20 cellular contexts compared by ENCODE assay signal in genomic region chr6:72219536-72219935, GRCh38.
"Had no signal": no experiment of that assay in that cellular context is flagged by ENCODE, and none has a peak within 500 bp of the region (broad histone marks: within the 10 kb centered on the region; RNA-seq: fewer than 3 reads in every experiment).

No MANE protein-coding gene starts in this region.

- H3K9me3 ChIP-seq: heart right ventricle, pancreas, tibial artery had no signal

- H3K36me3 ChIP-seq: heart right ventricle, pancreas, tibial artery had no signal

- H3K4me3 ChIP-seq: heart right ventricle, pancreas, tibial artery had no signal

- DNase-seq: activated B cell treated with CpG ODN at 0.5 μM for 24 hours; activated CD4-positive, alpha-beta T cell treated with anti-CD3 and anti-CD28 coated beads for 36 hours; activated CD4-positive, alpha-beta T cell treated with anti-CD3 and anti-CD28 coated beads, Interleukin-2, amount 50 U/mL, for 48 hours; activated CD8-positive, alpha-beta memory T cell treated with anti-CD3 and anti-CD28 coated beads, Interleukin-2, amount 50 U/mL, for 48 hours; activated naive CD4-positive, alpha-beta T cell treated with Interleukin-2 at 50 U/mL for 16 hours; activated naive CD8-positive, alpha-beta T cell treated with anti-CD3 and anti-CD28 coated beads for 36 hours; activated T-cell treated with anti-CD3 and anti-CD28 coated beads, Interleukin-2, amount 50 U/mL, for 4 hours; amygdala; cerebellar nuclear complex; effector memory CD4-positive, alpha-beta T cell; heart right ventricle; left ventricle myocardium superior; mammary epithelial cell; nephron progenitor cell; pancreas; right cardiac atrium; stimulated activated CD4-positive, alpha-beta T cell treated with anti-CD3 and anti-CD28 coated beads, Interleukin-12 subunit alpha, Interleukin-12 subunit beta, amount 100 ng/mL, for 4 hours; T-helper 17 cell; tibial artery had no signal

- ATAC-seq: activated CD4-positive, alpha-beta T cell treated with anti-CD3 and anti-CD28 coated beads for 36 hours; activated T-cell treated with anti-CD3 and anti-CD28 coated beads, Interleukin-2, amount 50 U/mL, for 4 hours; esophagus mucosa; heart right ventricle; left ventricle myocardium superior; pancreas; right cardiac atrium; T-helper 17 cell had no signal

- H3K4me1 ChIP-seq: heart right ventricle, tibial artery had no signal

- H3K27ac ChIP-seq: heart right ventricle, pancreas, tibial artery had no signal
